ENCODE assay signal across 8 cellular contexts in the genomic region with DNA sequence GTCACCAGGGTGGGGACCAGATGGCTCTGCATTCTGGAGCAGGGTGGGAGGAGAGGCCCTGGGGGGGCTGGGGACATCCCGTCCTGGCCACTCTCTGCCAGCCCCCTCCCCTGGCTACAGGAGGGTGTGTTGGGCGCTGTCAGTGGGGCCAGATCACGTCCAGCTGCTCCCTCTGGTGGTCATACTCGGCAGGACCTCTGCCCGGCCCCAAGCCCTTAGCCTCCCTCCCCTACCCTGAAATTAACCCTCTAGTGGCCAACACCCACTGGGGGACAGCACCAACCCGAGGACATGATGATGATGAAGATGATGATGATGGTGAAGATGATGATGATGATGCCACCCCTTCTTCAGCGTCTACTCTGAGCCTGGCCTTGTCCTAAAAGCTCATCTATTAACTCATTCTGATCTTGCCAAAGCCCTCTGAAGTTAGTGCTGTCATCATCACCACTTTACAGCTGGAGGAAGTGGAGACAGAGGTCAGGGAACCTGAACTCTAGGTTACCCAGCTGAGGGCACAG. TPM values are rescaled to one million over a fixed set of nuclear protein-coding genes. Genes with fewer than 3 reads are reported as not detected.
A peak's percentile ranks its signal among the peaks of the same experiment; 100 is the strongest.
DNase-seq lines count a peak whose midpoint lies in the region; ATAC-seq, FAIRE-seq and TF ChIP-seq lines count a peak whose summit lies in the region.

No MANE protein-coding gene starts in this region.

- peaks cover 0 to 29% (median 0%) of the 10 kb centered on the region in 3 experiments for H3K27me3 ChIP-seq in neuronal stem cell (ENCODE audit: control insufficient read depth in 3 of 3, insufficient read depth in 3 of 3, low read depth in 1 of 3, low read length in 3 of 3)

- peaks cover 8% of the 10 kb centered on the region for H3K27me3 Mint-ChIP-seq in type B pancreatic cell

- no peak overlapping the region for H3K23ac ChIP-seq in neuronal stem cell (ENCODE audit: low read depth, low read length, poor library complexity)

- H3K36me3 ChIP-seq in neuronal stem cell (replicated peaks in 1 of 2; ENCODE audit: control insufficient read depth in 2 of 2, insufficient read depth in 2 of 2, low read length in 2 of 2) = no peaks in the 10 kb centered on the region

- peak overlapping the region; percentile 45 for H3K4me3 Mint-ChIP-seq in type B pancreatic cell

- H3K9me3 ChIP-seq in neuronal stem cell (replicated peaks in 1 of 2; ENCODE audit: control insufficient read depth in 2 of 2, insufficient read depth in 1 of 2, low read depth in 1 of 2, low read length in 2 of 2) = peaks cover 0 to 2% of the 10 kb centered on the region in 2 donors

- H3K4me1 Mint-ChIP-seq in type B pancreatic cell (ENCODE audit: unreplicated experiment) = peaks cover 22% of the 10 kb centered on the region

- H4K91ac ChIP-seq in neuronal stem cell (ENCODE audit: low read depth, low read length, poor library complexity) = no peak overlapping the region

- DNase-seq in COLO829 (ENCODE audit: low spot score) (peak; percentile 74), HPDE6-E6E7 (ENCODE audit: extremely low spot score) (peak; percentile 76), RCC 7860 (ENCODE audit: low spot score) (peak; percentile 4), foreskin melanocyte (peak; percentile 55), neuronal stem cell (ENCODE audit: low spot score) (peak; percentile 84), type B pancreatic cell (ENCODE audit: extremely low spot score, unreplicated experiment) (peak; percentile 84)
- peak; percentile 37 for DNase-seq in activated effector memory CD4-positive, alpha-beta T cell treated with Interleukin-2 at 50 U/mL for 16 hours

- no peak overlapping the region for H2BK12ac ChIP-seq in neuronal stem cell (ENCODE audit: low read length)

- H2BK5ac ChIP-seq in neuronal stem cell (ENCODE audit: low read length) = no peak overlapping the region

- peaks cover 17 to 22% of the 10 kb centered on the region in 2 donors for H3K4me1 ChIP-seq in neuronal stem cell (ENCODE audit: control insufficient read depth in 2 of 2, insufficient read depth in 1 of 2, low read depth in 1 of 2, low read length in 2 of 2)

- no peak for FAIRE-seq in RCC 7860 (lab: Jason Lieb, UNC)

- H4K8ac ChIP-seq in neuronal stem cell (ENCODE audit: low read depth, low read length) = no peak overlapping the region

- no peak overlapping the region for H3K4me3 ChIP-seq in neuronal stem cell (ENCODE audit: low read length in 2 of 2)

- peak; percentile 98 for TF ChIP-seq CTCF in type B pancreatic cell (conservative IDR thresholded peaks at IDR 0.05)

- ATAC-seq in HG03139 (IDR thresholded peaks at IDR 0.05; ENCODE audit: unreplicated experiment) = no peak

- no peak overlapping the region for H3K9ac ChIP-seq in neuronal stem cell (ENCODE audit: low read depth, low read length, poor library complexity)

- H3K14ac ChIP-seq in neuronal stem cell (ENCODE audit: low read length) = no peak overlapping the region

- H3K27ac Mint-ChIP-seq in type B pancreatic cell = no peak overlapping the region

- peak overlapping the region; percentile 41 for H3K18ac ChIP-seq in neuronal stem cell (ENCODE audit: low read length)

- H2AFZ ChIP-seq in neuronal stem cell (ENCODE audit: low read length) = peak overlapping the region; percentile 66

- no peak overlapping the region for H2AK5ac ChIP-seq in neuronal stem cell (ENCODE audit: low read depth, low read length)

- no CpG with 5 or more reads among the region's 7 CpGs for WGBS in neuronal stem cell (ENCODE audit: extremely low coverage in 2 of 2, insufficient read length in 2 of 2, insufficient replicate concordance in 1 of 2), 2 donors

- H3K4me2 ChIP-seq in neuronal stem cell (ENCODE audit: insufficient read depth, low read length, poor library complexity, severe bottlenecking) = peak overlapping the region; percentile 64

- H2BK15ac ChIP-seq in neuronal stem cell (ENCODE audit: low read length) = no peak overlapping the region

- no peaks in the 10 kb centered on the region for H3K79me1 ChIP-seq in neuronal stem cell (ENCODE audit: low read depth, low read length)

- no peak overlapping the region for H3K4ac ChIP-seq in neuronal stem cell (ENCODE audit: low read length)

- H3K27ac ChIP-seq in neuronal stem cell (replicated peaks; ENCODE audit: low read length) = no peak overlapping the region

- H2BK120ac ChIP-seq in neuronal stem cell (ENCODE audit: low read depth, low read length) = no peak overlapping the region

- peaks cover 11% of the 10 kb centered on the region for H3K9me3 Mint-ChIP-seq in type B pancreatic cell

- H3K36me3 Mint-ChIP-seq in type B pancreatic cell = no peaks in the 10 kb centered on the region

RNA-seq across cellular contexts. Expression of gene LGI4, which starts 0.6 kb away (rescaled TPM):
- 2.0 TPM for polyA plus RNA-seq in neuronal stem cell (2013, experiment 1 of 2)
- polyA plus RNA-seq in neuronal stem cell (2013, experiment 2 of 2) = 1.8 TPM
- 0.21 and 2.2 TPM in 2 replicates for total RNA-seq in type B pancreatic cell (ENCODE audit: low replicate concordance)

RNA-seq across cellular contexts. Expression of gene FXYD1, which starts 3.2 kb away (rescaled TPM):
- polyA plus RNA-seq in neuronal stem cell (2013, experiment 1 of 2) = 0.85 TPM
- polyA plus RNA-seq in neuronal stem cell (2013, experiment 2 of 2) = 1.2 TPM
- total RNA-seq in type B pancreatic cell (ENCODE audit: low replicate concordance) = 2.0 and 5.3 TPM in 2 replicates

RNA-seq across cellular contexts. Expression of gene FXYD7, which starts 7.6 kb away (rescaled TPM):
- 2.3 TPM for polyA plus RNA-seq in neuronal stem cell (2013, experiment 1 of 2)
- 2.6 TPM for polyA plus RNA-seq in neuronal stem cell (2013, experiment 2 of 2)
- 1.5 TPM in 1 of 2 replicates, not detected in the other for total RNA-seq in type B pancreatic cell (ENCODE audit: low replicate concordance)

RNA-seq across cellular contexts. Expression of gene FXYD5, which starts 19.1 kb away (rescaled TPM):
- polyA plus RNA-seq in neuronal stem cell (2013, experiment 1 of 2) = 47.1 TPM
- 45.6 TPM for polyA plus RNA-seq in neuronal stem cell (2013, experiment 2 of 2)
- total RNA-seq in type B pancreatic cell (ENCODE audit: low replicate concordance) = 24.2 and 92.8 TPM in 2 replicates

RNA-seq across cellular contexts. Expression of gene FXYD3, which starts 19.8 kb away (rescaled TPM):
- 0.07 TPM for polyA plus RNA-seq in neuronal stem cell (2013, experiment 1 of 2)
- polyA plus RNA-seq in neuronal stem cell (2013, experiment 2 of 2) = 0.12 TPM
- total RNA-seq in type B pancreatic cell (ENCODE audit: low replicate concordance) = 77.5 and 157 TPM in 2 replicates

Comparison
In these comparisons a context has a peak if more than half of its experiments do, and no peak if none do; other contexts are left out.
1. DNase-seq: peak in every context shown above with its lines; median percentile 84 in neuronal stem cell; 84 in type B pancreatic cell; 76 in HPDE6-E6E7; 74 in COLO829; 55 in foreskin melanocyte; 37 in activated effector memory CD4-positive, alpha-beta T cell treated with Interleukin-2 at 50 U/mL for 16 hours; 4 in RCC 7860.